8 cellular contexts compared by ENCODE assay signal in genomic region chr5:44875661-44876250, GRCh38.
DNase-seq lines count a peak whose midpoint lies in the region; ATAC-seq and TF ChIP-seq lines count a peak whose summit lies in the region.

No MANE protein-coding gene starts in this region.

- H4K8ac ChIP-seq in trophoblast cell (ENCODE audit: low read depth, low read length) = no peak overlapping the region

- H3K9me3 ChIP-seq in trophoblast cell (ENCODE audit: insufficient read depth, low read depth, low read length) = no peaks in the 10 kb centered on the region

- no peak overlapping the region for H3K4me2 ChIP-seq in trophoblast cell (ENCODE audit: low read length)

- H4K12ac ChIP-seq in trophoblast cell (ENCODE audit: low read depth, low read length) = no peak overlapping the region

- no peak overlapping the region for H2AFZ ChIP-seq in trophoblast cell (ENCODE audit: insufficient read depth, low read length, poor library complexity)

- H2AK5ac ChIP-seq in trophoblast cell (ENCODE audit: low read length) = no peak overlapping the region

- in situ Hi-C loops in GM13977 (cut with MboI; ENCODE audit: low pct_unique_long_range_greater_than_20kb, low sequenced_read_pairs, unreplicated experiment) = no loop called here

- H3K27me3 ChIP-seq in trophoblast cell (ENCODE audit: insufficient read depth, low read length) = no peaks in the 10 kb centered on the region

- POLR2A ChIA-PET in activated CD4-positive, alpha-beta memory T cell treated with anti-CD3 and anti-CD28 coated beads, Interleukin-2, amount 10 ng/mL, durations not matched to agents 7 days and 5 days (lab: Charles Lee) = interaction anchor here (0.6 kb wide), 1 partner anchor 1754 kb away, joined by 3 read pairs; no protein-coding TSS in a partner anchor

- H3K9ac ChIP-seq in trophoblast cell (ENCODE audit: low read length) = no peak overlapping the region

- H4K91ac ChIP-seq in trophoblast cell (ENCODE audit: low read depth, low read length) = no peak overlapping the region

- H3K36me3 Mint-ChIP-seq in activated CD4-positive, alpha-beta memory T cell treated with anti-CD3 and anti-CD28 coated beads, Interleukin-2, amount 10 ng/mL, durations not matched to agents 7 days and 5 days (ENCODE audit: low read depth) = no peaks in the 10 kb centered on the region

- no peak overlapping the region for H3K18ac ChIP-seq in trophoblast cell (ENCODE audit: low read length)

- no peaks in the 10 kb centered on the region for H3K4me1 ChIP-seq in trophoblast cell (ENCODE audit: control insufficient read depth in 1 of 2, insufficient read depth in 2 of 2, low read length in 2 of 2)

- H3K36me3 ChIP-seq in trophoblast cell (ENCODE audit: control insufficient read depth in 1 of 2, insufficient read depth in 2 of 2, low read length in 2 of 2) = no peaks in the 10 kb centered on the region

- H3K4me3 ChIP-seq in trophoblast cell (ENCODE audit: low read depth, low read length) = no peak overlapping the region

- peak overlapping the region; percentile 77 for H3K27ac Mint-ChIP-seq in activated CD4-positive, alpha-beta memory T cell treated with anti-CD3 and anti-CD28 coated beads, Interleukin-2, amount 10 ng/mL, durations not matched to agents 7 days and 5 days

- H3K4ac ChIP-seq in trophoblast cell (ENCODE audit: low read depth, low read length) = no peak overlapping the region

- CTCF ChIA-PET in activated CD4-positive, alpha-beta memory T cell treated with anti-CD3 and anti-CD28 coated beads, Interleukin-2, amount 10 ng/mL, durations not matched to agents 7 days and 5 days (lab: Charles Lee) = interaction anchor here (1.4 kb wide), 1 partner anchor 9 kb away, joined by 4 read pairs; no protein-coding TSS in a partner anchor

- peaks cover 16% of the 10 kb centered on the region for H3K4me1 Mint-ChIP-seq in activated CD4-positive, alpha-beta memory T cell treated with anti-CD3 and anti-CD28 coated beads, Interleukin-2, amount 10 ng/mL, durations not matched to agents 7 days and 5 days

- no peak overlapping the region for H2BK120ac ChIP-seq in trophoblast cell (ENCODE audit: insufficient read depth, low read length, poor library complexity)

- H3K27me3 Mint-ChIP-seq in activated CD4-positive, alpha-beta memory T cell treated with anti-CD3 and anti-CD28 coated beads, Interleukin-2, amount 10 ng/mL, durations not matched to agents 7 days and 5 days = no peaks in the 10 kb centered on the region

- peak; percentile 99 for ATAC-seq in GM21526 (IDR thresholded peaks at IDR 0.05; ENCODE audit: low FRiP score, unreplicated experiment)

- WGBS in trophoblast cell (ENCODE audit: extremely low coverage, insufficient coverage, insufficient read length) = no CpG with 5 or more reads among the region's 4 CpGs

- H3K23ac ChIP-seq in trophoblast cell (ENCODE audit: low read length) = no peak overlapping the region

- no peak overlapping the region for H3K27ac ChIP-seq in trophoblast cell (ENCODE audit: low read depth, low read length)

- no peaks in the 10 kb centered on the region for H3K9me3 Mint-ChIP-seq in activated CD4-positive, alpha-beta memory T cell treated with anti-CD3 and anti-CD28 coated beads, Interleukin-2, amount 10 ng/mL, durations not matched to agents 7 days and 5 days

- no peak overlapping the region for H3K14ac ChIP-seq in trophoblast cell (ENCODE audit: low read length)

- TF ChIP-seq CTCF in GM13977 (IDR thresholded peaks at IDR 0.05; ENCODE audit: extremely low read depth, insufficient read depth, missing control alignments) = no peak

- no peak overlapping the region for H2BK12ac ChIP-seq in trophoblast cell (ENCODE audit: low read length)

- H3K79me1 ChIP-seq in trophoblast cell (ENCODE audit: low read length) = no peaks in the 10 kb centered on the region

- no peak overlapping the region for H3K4me3 Mint-ChIP-seq in activated CD4-positive, alpha-beta memory T cell treated with anti-CD3 and anti-CD28 coated beads, Interleukin-2, amount 10 ng/mL, durations not matched to agents 7 days and 5 days

- DNase-seq in GM13977 (ENCODE audit: low spot score) (peak; percentile 62), HK-2 (ENCODE audit: unreplicated experiment) (peak; percentile 46), lung microvascular endothelial cell (ENCODE audit: low read depth in 2 of 2) (peak; percentile 48 to 89), SKM-1 treated with dmso at 0.1 percent for 144 hours (lab: John Stamatoyannopoulos, UW; ENCODE audit: unreplicated experiment) (no peak), midbrain (lab: John Stamatoyannopoulos, UW) (no peak), trophoblast cell (no peak)
- DNase-seq in activated CD4-positive, alpha-beta memory T cell treated with anti-CD3 and anti-CD28 coated beads, Interleukin-2, amount 10 ng/mL, durations not matched to agents 7 days and 5 days = peak; percentile 22

- no peak overlapping the region for H2BK5ac ChIP-seq in trophoblast cell (ENCODE audit: low read depth, low read length, poor library complexity)

- H3K79me2 ChIP-seq in trophoblast cell (ENCODE audit: control insufficient read depth, insufficient read depth, low read length, poor library complexity) = no peaks in the 10 kb centered on the region

Comparison
In these comparisons a context has a peak if more than half of its experiments do, and no peak if none do; other contexts are left out.
1. DNase-seq: peak in GM13977 (single experiment), HK-2 (single experiment), activated CD4-positive, alpha-beta memory T cell treated with anti-CD3 and anti-CD28 coated beads, Interleukin-2, amount 10 ng/mL, durations not matched to agents 7 days and 5 days (single experiment) and lung microvascular endothelial cell (2 of 2); none in SKM-1 treated with dmso at 0.1 percent for 144 hours (single experiment), midbrain (single experiment) and trophoblast cell (0 of 2).